In the genomic region with DNA sequence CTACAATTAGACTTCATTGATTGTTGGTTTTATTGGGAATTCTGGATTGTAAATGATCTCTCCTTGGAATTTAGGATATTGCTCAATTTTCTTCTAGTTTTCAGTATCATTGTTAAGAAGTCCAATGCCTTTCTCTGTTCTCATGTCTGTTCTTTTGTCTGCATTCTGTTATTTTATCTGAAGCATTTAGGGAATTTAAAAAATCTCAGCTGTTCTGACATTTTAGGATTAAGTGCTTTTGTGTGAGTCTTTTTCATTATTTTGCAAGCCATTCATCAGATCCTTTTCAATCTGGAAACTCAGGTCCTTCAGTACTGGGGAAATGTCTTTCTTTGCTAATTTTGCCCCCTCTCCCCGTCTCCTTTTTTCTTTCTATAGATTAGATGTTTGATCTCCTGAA, we compare ENCODE assay signal across 24 cellular contexts. TPM values are rescaled to one million over a fixed set of nuclear protein-coding genes. Genes with fewer than 3 reads are reported as not detected.
DNase-seq lines count a peak whose midpoint lies in the region; ATAC-seq and TF ChIP-seq lines count a peak whose summit lies in the region.
"Had no signal": no experiment of that assay in that cellular context is flagged by ENCODE, and none has a peak within 500 bp of the region (broad histone marks: within the 10 kb centered on the region; RNA-seq: fewer than 3 reads in every experiment).

No MANE protein-coding gene starts in this region.

- peaks cover 23% of the 10 kb centered on the region for H3K4me1 ChIP-seq in HUES64 (ENCODE audit: insufficient read depth, low read length)
- H3K4me1 ChIP-seq: parathyroid adenoma had no signal

- no peaks in the 10 kb centered on the region for H3K9me3 Mint-ChIP-seq in chondrocyte (ENCODE audit: low read depth)
- H3K9me3 Mint-ChIP-seq in type B pancreatic cell = no peaks in the 10 kb centered on the region
- H3K9me3 Mint-ChIP-seq: activated T-helper 1 cell treated with anti-CD3 and anti-CD28 coated beads, Interleukin-12 subunit alpha, Interleukin-12 subunit beta, Interleukin-2, Interleukin-4 antibody, amounts not matched to agents 30 ng/mL and 10 ng/mL and 1 ng/mL, durations not matched to agents 14 hours and 24 hours and 36 hours; brain; naive B cell had no signal

- no CpG with 5 or more reads among the region's 1 CpG for WGBS in HUES64

- H3K9me3 ChIP-seq in HUES64 (ENCODE audit: insufficient read depth, low read depth, low read length) = peaks cover 7% of the 10 kb centered on the region; the same call in 1 of the 2 replicates
- H3K9me3 ChIP-seq: tibial artery had no signal

- H3K27me3 Mint-ChIP-seq in chondrocyte (ENCODE audit: low read depth) = no peaks in the 10 kb centered on the region
- no peaks in the 10 kb centered on the region for H3K27me3 Mint-ChIP-seq in type B pancreatic cell
- H3K27me3 Mint-ChIP-seq: brain, naive B cell had no signal

- ATAC-seq in HG03039 (IDR thresholded peaks at IDR 0.05; ENCODE audit: unreplicated experiment) = no peak
- ATAC-seq in GM21447 (IDR thresholded peaks at IDR 0.05; ENCODE audit: unreplicated experiment) = no peak
- ATAC-seq: stimulated activated naive CD8-positive, alpha-beta T cell treated with anti-CD3 and anti-CD28 coated beads, Interleukin-15, Interleukin-2, amounts not matched to agents 100 U/mL and 50 U/mL, for 24 hours had no signal

- H3K36me3 Mint-ChIP-seq in chondrocyte (ENCODE audit: low read depth) (no peaks in the 10 kb centered on the region), type B pancreatic cell (no peaks in the 10 kb centered on the region)
- H3K36me3 Mint-ChIP-seq: activated naive CD8-positive, alpha-beta T cell; brain; naive B cell had no signal

- peak overlapping the region; percentile 37 for H3K27ac ChIP-seq in HUES64 (ENCODE audit: low read depth, low read length)
- H3K27ac ChIP-seq: coronary artery, parathyroid adenoma, RWPE1, tibial artery had no signal

- DNase-seq in chondrocyte (ENCODE audit: low spot score) (no peak), myocyte (ENCODE audit: low read depth) (peak; percentile 46), type B pancreatic cell (ENCODE audit: extremely low spot score, unreplicated experiment) (no peak), H7 (no peak)
- DNase-seq: activated CD4-positive, CD25-positive, alpha-beta regulatory T cell treated with anti-CD3 and anti-CD28 coated beads, Interleukin-2, amount 50 U/mL, for 72 hours; DMS79; foreskin melanocyte; hippocampal formation; naive B cell; NCI-H1092 treated with DMSO at 0.1 percent for 48 hours; NCI-H526; stimulated activated CD4-positive, alpha-beta T cell treated with anti-CD3 and anti-CD28 coated beads, Interleukin-2, amount 100 ng/mL, for 48 hours; stimulated activated naive CD8-positive, alpha-beta T cell treated with anti-CD3 and anti-CD28 coated beads, Interleukin-15, Interleukin-2, amounts not matched to agents 100 U/mL and 50 U/mL, for 24 hours; tibial artery had no signal

- H3K4me3 ChIP-seq in HUES64 (ENCODE audit: low read length) (no peak overlapping the region), H7 (ENCODE audit: insufficient read depth, low read depth, low read length) (no peak overlapping the region)
- H3K4me3 ChIP-seq: coronary artery, tibial artery had no signal

- no peak overlapping the region for H3K4me3 Mint-ChIP-seq in chondrocyte (ENCODE audit: unreplicated experiment)
- H3K4me3 Mint-ChIP-seq in type B pancreatic cell = peak overlapping the region; percentile 49
- H3K4me3 Mint-ChIP-seq: activated naive CD8-positive, alpha-beta T cell; activated T-helper 1 cell treated with anti-CD3 and anti-CD28 coated beads, Interleukin-12 subunit alpha, Interleukin-12 subunit beta, Interleukin-2, Interleukin-4 antibody, amounts not matched to agents 30 ng/mL and 10 ng/mL and 1 ng/mL, durations not matched to agents 14 hours and 24 hours and 36 hours; B cell; naive B cell had no signal

- no peaks in the 10 kb centered on the region for H3K36me3 ChIP-seq in HUES64 (ENCODE audit: insufficient read depth, low read length)
- H3K36me3 ChIP-seq in H7 (replicated peaks; ENCODE audit: control insufficient read depth, insufficient read depth, low read length) = no peaks in the 10 kb centered on the region
- H3K36me3 ChIP-seq: tibial artery had no signal

- peaks cover 29% of the 10 kb centered on the region for H3K4me1 Mint-ChIP-seq in chondrocyte (ENCODE audit: low read depth)
- no peaks in the 10 kb centered on the region for H3K4me1 Mint-ChIP-seq in type B pancreatic cell (ENCODE audit: unreplicated experiment)

- H3K27me3 ChIP-seq in HUES64 (ENCODE audit: insufficient read depth, low read length) (no peaks in the 10 kb centered on the region), H7 (ENCODE audit: control insufficient read depth, insufficient read depth, low read length) (no peaks in the 10 kb centered on the region)
- H3K27me3 ChIP-seq: tibial artery had no signal

- H3K27ac Mint-ChIP-seq in chondrocyte (ENCODE audit: unreplicated experiment) (peak overlapping the region; percentile 15), type B pancreatic cell (peak overlapping the region; percentile 39)
- H3K27ac Mint-ChIP-seq: activated naive CD8-positive, alpha-beta T cell; activated T-helper 1 cell treated with anti-CD3 and anti-CD28 coated beads, Interleukin-12 subunit alpha, Interleukin-12 subunit beta, Interleukin-2, Interleukin-4 antibody, amounts not matched to agents 30 ng/mL and 10 ng/mL and 1 ng/mL, durations not matched to agents 14 hours and 24 hours and 36 hours; B cell; naive B cell had no signal

- no peak overlapping the region; the same call in 1 of the 2 replicates for H3K9ac ChIP-seq in HUES64 (ENCODE audit: low read depth, low read length)
- H3K9ac ChIP-seq: parathyroid adenoma had no signal

- TF ChIP-seq CTCF in chondrocyte (IDR thresholded peaks at IDR 0.05) (no peak), type B pancreatic cell (conservative IDR thresholded peaks at IDR 0.05) (no peak)

RNA-seq across cellular contexts. Expression of gene FER, which starts 4.4 kb away (rescaled TPM):
- 6.2 TPM for polyA plus RNA-seq in HUES64 (2013, experiment 1 of 2)
- 5.3 TPM for polyA plus RNA-seq in HUES64 (2013, experiment 2 of 2)
- total RNA-seq in chondrocyte (23.5 to 37.0 TPM (median 25.9 TPM) in 3 replicates), myocyte (13.9 and 14.7 TPM in 2 replicates), type B pancreatic cell (ENCODE audit: low replicate concordance) (26.3 and 29.7 TPM in 2 replicates)
- polyA plus RNA-seq in myocyte (2012) = 6.1 TPM
- total RNA-seq in H7 (2014; rRNA removed; shearing (Covaris generic)) = 6.7 and 8.1 TPM in 2 replicates
